ENCODE assay signal across 14 cellular contexts in genomic region chr2:168633200-168633599, GRCh38.
A peak's percentile ranks its signal among the peaks of the same experiment; 100 is the strongest.
DNase-seq lines count a peak whose midpoint lies in the region; ATAC-seq, FAIRE-seq and TF ChIP-seq lines count a peak whose summit lies in the region.
"Had no signal": no experiment of that assay in that cellular context is flagged by ENCODE, and none has a peak within 500 bp of the region (broad histone marks: within the 10 kb centered on the region; RNA-seq: fewer than 3 reads in every experiment).

No MANE protein-coding gene starts in this region.

- H3K27ac ChIP-seq in SK-N-MC, result peak overlapping the region; percentile 62; the same call in 1 of the 2 replicates
- H3K27ac ChIP-seq in esophagus squamous epithelium, result peak overlapping the region in 3 of 4 donors; percentile 43 to 79 (median 74)
- peak overlapping the region; percentile 73 to 86 for H3K27ac ChIP-seq in testis
- no peak overlapping the region for H3K27ac ChIP-seq in pancreas
- no peak overlapping the region for H3K27ac ChIP-seq in mammary epithelial cell (ENCODE audit: insufficient read depth, low read depth, low read length)
- H3K27ac ChIP-seq: SJCRH30 had no signal

- intact Hi-C loops in esophagus squamous epithelium (cut with DNase I), result no loop called here
- intact Hi-C loops in testis (cut with DNase I; ENCODE audit: low total_unique reads), result no loop called here
- intact Hi-C loops in pancreas (cut with DNase I), result no loop called here
- intact Hi-C loops in mammary epithelial cell (cut with micrococcal nuclease), result no loop called here

- CTCF ChIA-PET in mammary epithelial cell (lab: Charles Lee; ENCODE audit: low non-redundant PET), result no interaction called here

- dilution Hi-C loops in mammary epithelial cell (cut with HindIII; ENCODE audit: low sequenced_read_pairs), result no loop called here

- BruUV-seq in mammary epithelial cell (replicated peaks; lab: Mats Ljungman, UMichigan), result no TSS peak

- H3K9ac ChIP-seq in SK-N-MC (ENCODE audit: insufficient read length) (no peak overlapping the region), mammary epithelial cell (ENCODE audit: insufficient read depth, low read length) (no peak overlapping the region)

- H4K20me1 ChIP-seq in mammary epithelial cell (ENCODE audit: insufficient read depth, low read length), result no peaks in the 10 kb centered on the region

- TF ChIP-seq POLR2A in esophagus squamous epithelium (IDR thresholded peaks at IDR 0.05) (no peak), testis (IDR thresholded peaks at IDR 0.05) (no peak)

- DNase-seq in SK-N-MC (ENCODE audit: low read depth, low spot score) (no peak), esophagus squamous epithelium (lab: John Stamatoyannopoulos, UW) (no peak), medulla oblongata (ENCODE audit: extremely low spot score) (peak; percentile 32), testis (no peak), pancreas (no peak), NCI-H128 (lab: John Stamatoyannopoulos, UW; ENCODE audit: unreplicated experiment) (no peak), mammary epithelial cell (no peak)
- DNase-seq: activated B cell treated with CpG ODN at 0.5 μM for 24 hours; activated T-cell treated with anti-CD3 and anti-CD28 coated beads, Interleukin-2, amount 50 U/mL, for 72 hours; CD4-positive, CD25-positive, alpha-beta regulatory T cell; NCI-H748 treated with DMSO at 0.1 percent for 48 hours; SJCRH30; stimulated activated naive CD8-positive, alpha-beta T cell treated with anti-CD3 and anti-CD28 coated beads, Interleukin-15, Interleukin-2, amounts not matched to agents 100 U/mL and 50 U/mL, for 24 hours had no signal

- H3K4me3 ChIP-seq in SK-N-MC (peak overlapping the region; percentile 68; the same call in 1 of the 2 replicates), esophagus squamous epithelium (no peak overlapping the region), testis (no peak overlapping the region), pancreas (no peak overlapping the region), mammary epithelial cell (replicated peaks in 1 of 3; ENCODE audit: insufficient read depth in 1 of 3, low read depth in 2 of 3, low read length in 3 of 3) (no peak overlapping the region)
- H3K4me3 ChIP-seq: SJCRH30 had no signal

- ATAC-seq in pancreas, result no peak
- no peak for ATAC-seq in HG03442 (IDR thresholded peaks at IDR 0.05; ENCODE audit: unreplicated experiment)
- ATAC-seq: stimulated activated naive CD8-positive, alpha-beta T cell treated with anti-CD3 and anti-CD28 coated beads, Interleukin-15, Interleukin-2, amounts not matched to agents 100 U/mL and 50 U/mL, for 24 hours had no signal

- H3K36me3 ChIP-seq in SK-N-MC (ENCODE audit: insufficient read depth, low read length) (no peaks in the 10 kb centered on the region), esophagus squamous epithelium (no peaks in the 10 kb centered on the region), testis (ENCODE audit: low read depth, missing control alignments) (no peaks in the 10 kb centered on the region), pancreas (no peaks in the 10 kb centered on the region), mammary epithelial cell (ENCODE audit: insufficient read depth, low read length) (no peaks in the 10 kb centered on the region)
- H3K36me3 ChIP-seq: SJCRH30 had no signal

- in situ Hi-C loops in mammary epithelial cell (cut with MboI; ENCODE audit: low sequenced_read_pairs in 2 of 2), result no loop called here

- H3K79me2 ChIP-seq in mammary epithelial cell (ENCODE audit: insufficient read depth, low read length), result peaks cover 20% of the 10 kb centered on the region

- no peak overlapping the region for H3K4me2 ChIP-seq in mammary epithelial cell (ENCODE audit: insufficient read depth, low read depth, low read length)

- TF ChIP-seq CTCF in esophagus squamous epithelium (IDR thresholded peaks at IDR 0.05) (no peak), testis (IDR thresholded peaks at IDR 0.05) (no peak), pancreas (IDR thresholded peaks at IDR 0.05) (no peak), mammary epithelial cell (conservative IDR thresholded peaks at IDR 0.05 in 1 of 2, IDR thresholded peaks at IDR 0.05 in 1 of 2; ENCODE audit: extremely low read depth in 1 of 2, insufficient read depth in 1 of 2, low read depth in 1 of 2, low read length in 2 of 2) (no peak)

- H3K27me3 ChIP-seq in esophagus squamous epithelium (no peaks in the 10 kb centered on the region), testis (no peaks in the 10 kb centered on the region), pancreas (no peaks in the 10 kb centered on the region), mammary epithelial cell (ENCODE audit: insufficient read depth, low read length) (no peaks in the 10 kb centered on the region)
- H3K27me3 ChIP-seq: SJCRH30 had no signal

- no peak overlapping the region for H2AFZ ChIP-seq in mammary epithelial cell (ENCODE audit: low read depth, low read length)

- WGBS in esophagus squamous epithelium, 2 donors, result 67 to 75% methylated on average over 1 of the region's 1 CpG
- 70% methylated on average over 1 of the region's 1 CpG for WGBS in testis, 2 donors
- WGBS in pancreas, 2 donors, result 90 to 97% methylated on average over 1 of the region's 1 CpG
- 86% methylated on average over 1 of the region's 1 CpG for WGBS in mammary epithelial cell (ENCODE audit: low coverage, missing lambda C conversion rate)

- H3K9me3 ChIP-seq in SK-N-MC (ENCODE audit: low read depth, low read length) (no peaks in the 10 kb centered on the region), esophagus squamous epithelium (no peaks in the 10 kb centered on the region), testis (no peaks in the 10 kb centered on the region), pancreas (no peaks in the 10 kb centered on the region), mammary epithelial cell (replicated peaks; ENCODE audit: insufficient read depth, low read length) (no peaks in the 10 kb centered on the region)
- H3K9me3 ChIP-seq: SJCRH30 had no signal

- no peak for FAIRE-seq in pancreas (lab: Jason Lieb, UNC)

- H3K4me1 ChIP-seq in esophagus squamous epithelium (peaks cover 0 to 37% (median 12%) of the 10 kb centered on the region in 3 donors), testis (peaks cover 33% of the 10 kb centered on the region), pancreas (no peaks in the 10 kb centered on the region), mammary epithelial cell (ENCODE audit: insufficient read depth, low read length) (no peaks in the 10 kb centered on the region)
- H3K4me1 ChIP-seq: SJCRH30 had no signal

Comparison
In these comparisons a context has a peak if more than half of its experiments do, and no peak if none do; other contexts are left out.
1. H3K27ac ChIP-seq: peak in SK-N-MC (single experiment), esophagus squamous epithelium (3 of 4) and testis (2 of 2); none in pancreas (0 of 4) and mammary epithelial cell (single experiment).